ENCODE assay signal across 12 cellular contexts in the genomic region with DNA sequence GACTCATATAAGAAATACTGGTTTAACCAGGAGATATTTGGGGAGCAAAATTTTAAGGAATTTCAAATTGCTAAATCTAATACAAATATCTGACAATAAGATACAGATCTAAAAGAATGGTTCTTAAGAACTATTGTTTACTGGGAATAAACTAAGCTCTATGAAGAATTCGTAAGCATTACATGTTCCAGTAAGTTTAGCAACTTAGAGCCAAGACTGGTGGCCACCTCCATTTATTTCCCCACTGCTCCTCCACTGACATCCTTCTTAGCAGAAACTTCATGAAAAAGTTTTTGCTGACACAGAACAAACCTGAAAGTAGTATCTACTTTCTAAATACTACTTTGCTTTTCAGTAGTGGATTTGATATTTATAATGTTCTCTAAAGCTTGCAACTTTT.
DNase-seq lines count a peak whose midpoint lies in the region; ATAC-seq and TF ChIP-seq lines count a peak whose summit lies in the region.
"Had no signal": no experiment of that assay in that cellular context is flagged by ENCODE, and none has a peak within 500 bp of the region (broad histone marks: within the 10 kb centered on the region; RNA-seq: fewer than 3 reads in every experiment).

No MANE protein-coding gene starts in this region.

- H3K36me3 ChIP-seq in SK-N-SH (replicated peaks in 1 of 2; ENCODE audit: control insufficient read depth in 1 of 2, insufficient read depth in 2 of 2, low read length in 1 of 2) (peaks cover 20 to 23% of the 10 kb centered on the region in 2 experiments), subcutaneous abdominal adipose tissue (ENCODE audit: control insufficient read depth in 5 of 5, insufficient read depth in 5 of 5, low read length in 5 of 5) (peaks cover 9 to 16% (median 14%) of the 10 kb centered on the region in 5 donors), tibial nerve (peaks cover 0 to 30% (median 0%) of the 10 kb centered on the region in 3 donors)

- peaks cover 4 to 33% of the 10 kb centered on the region in 2 experiments; a peak in 3 of 4 replicates for H3K4me1 ChIP-seq in SK-N-SH (ENCODE audit: control insufficient read depth in 1 of 2, insufficient read depth in 2 of 2, low read depth in 1 of 2, low read length in 1 of 2)
- peaks cover 0 to 8% (median 0%) of the 10 kb centered on the region in 5 donors for H3K4me1 ChIP-seq in subcutaneous abdominal adipose tissue (ENCODE audit: control insufficient read depth in 5 of 5, insufficient read depth in 5 of 5, low read length in 5 of 5)
- H3K4me1 ChIP-seq in tibial nerve: peaks cover 0 to 12% (median 5%) of the 10 kb centered on the region in 4 donors

- H2AFZ ChIP-seq in SK-N-SH (ENCODE audit: low read depth): no peak overlapping the region

- peaks cover 12% of the 10 kb centered on the region for H3K4me1 Mint-ChIP-seq in activated T-cell treated with anti-CD3 and anti-CD28 coated beads, Interleukin-2, amount 50 U/mL, for 72 hours (ENCODE audit: low read depth)
- H3K4me1 Mint-ChIP-seq in activated T-cell treated with anti-CD3 and anti-CD28 coated beads, Interleukin-2, amount 50 U/mL, for 4 hours (ENCODE audit: low read depth): no peaks in the 10 kb centered on the region

- TF ChIP-seq EP300 in SK-N-SH (IDR thresholded peaks at IDR 0.05; ENCODE audit: borderline replicate concordance in 1 of 2, low read depth in 1 of 2, low read length in 1 of 2): peak in 1 of 2 experiments; percentile 59; a peak in 1 of 4 replicates
- TF ChIP-seq EP300 in tibial nerve (IDR thresholded peaks at IDR 0.05): no peak

- H3K9ac ChIP-seq in SK-N-SH (peak overlapping the region; percentile 43; the same call in 1 of the 2 replicates), subcutaneous abdominal adipose tissue (ENCODE audit: low read length in 5 of 5) (no peak overlapping the region)

- H3F3A ChIP-seq in SK-N-SH (replicated peaks; ENCODE audit: insufficient read depth): peaks cover 23% of the 10 kb centered on the region

- H3K27ac ChIP-seq in SK-N-SH (ENCODE audit: low read depth in 2 of 2, low read length in 1 of 2) (peak overlapping the region; percentile 8 to 68), subcutaneous abdominal adipose tissue (ENCODE audit: low read depth, low read length) (peak overlapping the region; percentile 61), tibial nerve (peak overlapping the region in 1 of 4 donors; percentile 3)

- no peak overlapping the region for H3K4me3 ChIP-seq in SK-N-SH (ENCODE audit: low read depth in 2 of 2, low read length in 1 of 2)
- no peak overlapping the region for H3K4me3 ChIP-seq in subcutaneous abdominal adipose tissue (ENCODE audit: low read depth in 1 of 5, low read length in 5 of 5)
- H3K4me3 ChIP-seq in tibial nerve: no peak overlapping the region

- H3K36me3 Mint-ChIP-seq in activated T-cell treated with anti-CD3 and anti-CD28 coated beads, Interleukin-2, amount 50 U/mL, for 72 hours (ENCODE audit: insufficient read depth in 2 of 2): peaks cover 3 to 5% of the 10 kb centered on the region in 2 donors
- peaks cover 9% of the 10 kb centered on the region for H3K36me3 Mint-ChIP-seq in activated T-cell treated with anti-CD3 and anti-CD28 coated beads, Interleukin-2, amount 50 U/mL, for 4 hours (ENCODE audit: insufficient read depth)

- TF ChIP-seq CTCF in SK-N-SH (IDR thresholded peaks at IDR 0.05) (no peak), tibial nerve (IDR thresholded peaks at IDR 0.05) (no peak)

- no peak for TF ChIP-seq RAD21 in SK-N-SH (IDR thresholded peaks at IDR 0.05; ENCODE audit: low read length)

- H3K27me3 Mint-ChIP-seq in activated T-cell treated with anti-CD3 and anti-CD28 coated beads, Interleukin-2, amount 50 U/mL, for 72 hours (ENCODE audit: low read depth): no peaks in the 10 kb centered on the region
- H3K27me3 Mint-ChIP-seq in activated T-cell treated with anti-CD3 and anti-CD28 coated beads, Interleukin-2, amount 50 U/mL, for 4 hours (ENCODE audit: low read depth): no peaks in the 10 kb centered on the region

- CTCF ChIA-PET in SK-N-SH (lab: Yijun Ruan, JAX): interaction anchor here (0.6 to 1.2 kb wide), 3 partner anchors 195 to 254 kb away, joined by 3 to 4 read pairs (median 3); no protein-coding TSS in a partner anchor

- peak; percentile 40 to 57 for ATAC-seq in activated T-cell treated with anti-CD3 and anti-CD28 coated beads, Interleukin-2, amount 50 U/mL, for 72 hours (replicated peaks in 1 of 2)
- no peak for ATAC-seq in activated T-cell treated with anti-CD3 and anti-CD28 coated beads, Interleukin-2, amount 50 U/mL, for 4 hours
- ATAC-seq in HG02798 (IDR thresholded peaks at IDR 0.05; ENCODE audit: poor library complexity, unreplicated experiment): peak; percentile 77

- H3K9me3 ChIP-seq in SK-N-SH (peaks cover 2% of the 10 kb centered on the region), subcutaneous abdominal adipose tissue (ENCODE audit: control insufficient read depth in 5 of 5, low read length in 5 of 5) (peaks cover 0 to 4% (median 0%) of the 10 kb centered on the region in 5 donors), tibial nerve (peaks cover 0 to 7% (median 1%) of the 10 kb centered on the region in 4 donors)

- no peaks in the 10 kb centered on the region for H3K27me3 ChIP-seq in SK-N-SH (ENCODE audit: insufficient read depth)
- H3K27me3 ChIP-seq in subcutaneous abdominal adipose tissue (ENCODE audit: control insufficient read depth in 5 of 5, insufficient read depth in 4 of 5, low read length in 5 of 5): no peaks in the 10 kb centered on the region
- H3K27me3 ChIP-seq in tibial nerve: no peaks in the 10 kb centered on the region

- no peak overlapping the region for H3K4me3 Mint-ChIP-seq in activated T-cell treated with anti-CD3 and anti-CD28 coated beads, Interleukin-2, amount 50 U/mL, for 72 hours
- no peak overlapping the region for H3K4me3 Mint-ChIP-seq in activated T-cell treated with anti-CD3 and anti-CD28 coated beads, Interleukin-2, amount 50 U/mL, for 4 hours

- H3K27ac Mint-ChIP-seq in activated T-cell treated with anti-CD3 and anti-CD28 coated beads, Interleukin-2, amount 50 U/mL, for 72 hours: no peak overlapping the region

- POLR2A ChIA-PET in SK-N-SH (lab: Yijun Ruan, JAX): no interaction called here

- no peak for TF ChIP-seq POLR2A in tibial nerve (IDR thresholded peaks at IDR 0.05)

- H3K79me2 ChIP-seq in SK-N-SH (ENCODE audit: insufficient read depth): no peaks in the 10 kb centered on the region; the same call in 1 of the 2 replicates

- peaks cover 0 to 1% of the 10 kb centered on the region in 2 donors for H3K9me3 Mint-ChIP-seq in activated T-cell treated with anti-CD3 and anti-CD28 coated beads, Interleukin-2, amount 50 U/mL, for 72 hours
- peaks cover 3% of the 10 kb centered on the region for H3K9me3 Mint-ChIP-seq in activated T-cell treated with anti-CD3 and anti-CD28 coated beads, Interleukin-2, amount 50 U/mL, for 4 hours

- H3K9me2 ChIP-seq in SK-N-SH: no peaks in the 10 kb centered on the region

- H3K4me2 ChIP-seq in SK-N-SH: 0 out of 2 replicates have a peak overlapping the region, but pooled peaks have one; percentile 39

- 30% methylated on average over 1 of the region's 1 CpG for WGBS in SK-N-SH (ENCODE audit: low lambda C conversion rate)
- 10 to 35% methylated on average over 1 of the region's 1 CpG for WGBS in tibial nerve, 2 donors

- no peak for DNase-seq in activated T-cell treated with anti-CD3 and anti-CD28 coated beads, Interleukin-2, amount 50 U/mL, for 72 hours
- DNase-seq in activated T-cell treated with anti-CD3 and anti-CD28 coated beads, Interleukin-2, amount 50 U/mL, for 4 hours: no peak
- DNase-seq in SK-N-SH (no peak), H4 (ENCODE audit: low spot score) (no peak), GF-D8 (lab: John Stamatoyannopoulos, UW) (no peak), tibial nerve (ENCODE audit: low spot score in 2 of 2) (no peak)
- DNase-seq: activated T-cell treated with anti-CD3 and anti-CD28 coated beads for 4 hours; MV-4-11; SIG-M5; stimulated activated CD4-positive, alpha-beta T cell treated with anti-CD3 and anti-CD28 coated beads, Interleukin-1b, Interleukin-23, amount 100 ng/mL, for 48 hours had no signal

- H4K20me1 ChIP-seq in SK-N-SH (ENCODE audit: insufficient read depth): no peaks in the 10 kb centered on the region

TF ChIP-seq in SK-N-SH, 30 proteins besides CTCF, POLR2A, EP300 and RAD21 (continues in another document):
- TF ChIP-seq, protein P1, sequence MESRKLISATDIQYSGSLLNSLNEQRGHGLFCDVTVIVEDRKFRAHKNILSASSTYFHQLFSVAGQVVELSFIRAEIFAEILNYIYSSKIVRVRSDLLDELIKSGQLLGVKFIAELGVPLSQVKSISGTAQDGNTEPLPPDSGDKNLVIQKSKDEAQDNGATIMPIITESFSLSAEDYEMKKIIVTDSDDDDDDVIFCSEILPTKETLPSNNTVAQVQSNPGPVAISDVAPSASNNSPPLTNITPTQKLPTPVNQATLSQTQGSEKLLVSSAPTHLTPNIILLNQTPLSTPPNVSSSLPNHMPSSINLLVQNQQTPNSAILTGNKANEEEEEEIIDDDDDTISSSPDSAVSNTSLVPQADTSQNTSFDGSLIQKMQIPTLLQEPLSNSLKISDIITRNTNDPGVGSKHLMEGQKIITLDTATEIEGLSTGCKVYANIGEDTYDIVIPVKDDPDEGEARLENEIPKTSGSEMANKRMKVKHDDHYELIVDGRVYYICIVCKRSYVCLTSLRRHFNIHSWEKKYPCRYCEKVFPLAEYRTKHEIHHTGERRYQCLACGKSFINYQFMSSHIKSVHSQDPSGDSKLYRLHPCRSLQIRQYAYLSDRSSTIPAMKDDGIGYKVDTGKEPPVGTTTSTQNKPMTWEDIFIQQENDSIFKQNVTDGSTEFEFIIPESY (IDR thresholded peaks at IDR 0.05; ENCODE audit: borderline replicate concordance, low read depth): no peak
- TF ChIP-seq TCF12 (IDR thresholded peaks at IDR 0.05): peak; percentile 20; the same call in 1 of the 2 replicates
- no peak for TF ChIP-seq NRF1 (IDR thresholded peaks at IDR 0.05; ENCODE audit: low read depth, low read length)
- TF ChIP-seq CHD2 (IDR thresholded peaks at IDR 0.05; ENCODE audit: low read length, partially characterized antibody): no peak
- 0 out of 2 replicates have a peak, but pooled peaks have one; percentile 24 for TF ChIP-seq TEAD4 (IDR thresholded peaks at IDR 0.05; ENCODE audit: borderline replicate concordance, insufficient read depth)
- 0 out of 2 replicates have a peak, but pooled peaks have one; percentile 2 for TF ChIP-seq JUND (IDR thresholded peaks at IDR 0.05)
- TF ChIP-seq FOXJ3 (CRISPR knock-in tag; IDR thresholded peaks at IDR 0.05): no peak
- TF ChIP-seq TAF1 (IDR thresholded peaks at IDR 0.05; ENCODE audit: borderline replicate concordance, low read depth, low read length): no peak
- TF ChIP-seq GABPA (IDR thresholded peaks at IDR 0.05; ENCODE audit: low read depth): no peak

Comparison
In these comparisons a context has a peak if more than half of its experiments do, and no peak if none do; other contexts are left out.
1. ATAC-seq: peak in activated T-cell treated with anti-CD3 and anti-CD28 coated beads, Interleukin-2, amount 50 U/mL, for 72 hours (2 of 2) and HG02798 (single experiment); none in activated T-cell treated with anti-CD3 and anti-CD28 coated beads, Interleukin-2, amount 50 U/mL, for 4 hours (0 of 2).